In the genomic region with DNA sequence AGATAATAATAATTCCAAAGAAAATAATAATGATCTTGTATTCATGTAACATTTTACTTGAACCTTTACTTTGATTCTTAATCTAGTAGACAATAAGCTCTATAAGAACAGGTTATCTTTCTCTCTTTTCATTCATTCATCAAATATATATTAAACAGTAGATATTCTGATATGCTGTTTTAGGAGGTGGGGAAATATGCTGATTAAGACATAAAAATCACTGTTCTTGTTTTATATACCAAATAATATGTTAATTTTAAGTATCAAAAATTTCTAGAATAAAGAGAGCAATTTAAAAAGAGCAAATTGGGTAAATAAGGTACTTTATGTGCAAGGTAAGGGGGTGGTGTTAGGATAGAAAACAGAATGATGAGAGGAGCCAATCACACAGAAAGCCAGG, we compare ENCODE assay signal across 31 cellular contexts.
"Had no signal": no experiment of that assay in that cellular context is flagged by ENCODE, and none has a peak within 500 bp of the region (broad histone marks: within the 10 kb centered on the region; RNA-seq: fewer than 3 reads in every experiment).

No MANE protein-coding gene starts in this region.

- H3K36me3 ChIP-seq: neural progenitor cell, ovary, spleen, thoracic aorta, thyroid gland, tibial nerve, upper lobe of left lung, vagina had no signal

- H3K27ac Mint-ChIP-seq: natural killer cell; nephron; neural progenitor cell; progenitor cell of endocrine pancreas; stimulated activated memory B cell treated with anti-CD40 and anti-IgM and Interleukin-4, amounts not matched to agents 10 μg/mL and 1 μg/mL and 100 μg/mL, for 72 hours; stimulated activated naive CD8-positive, alpha-beta T cell treated with anti-CD3 and anti-CD28 coated beads, Interleukin-15, amount 100 ng/mL, for 72 hours had no signal

- H3K27me3 ChIP-seq: neural progenitor cell, ovary, spleen, thyroid gland, tibial nerve, upper lobe of left lung, vagina had no signal

- DNase-seq: natural killer cell; occipital lobe; ovary; posterior cingulate gyrus; psoas muscle; right cardiac atrium; spleen; stimulated activated CD4-positive, alpha-beta T cell treated with anti-CD3 and anti-CD28 coated beads, Interleukin-12 subunit alpha, Interleukin-12 subunit beta, amount 100 ng/mL, for 4 hours; stimulated activated CD4-positive, alpha-beta T cell treated with anti-CD3 and anti-CD28 coated beads, Interleukin-1b, Interleukin-23, amount 100 ng/mL, for 48 hours; stimulated activated CD4-positive, alpha-beta T cell treated with anti-CD3 and anti-CD28 coated beads, Interleukin-4, amount 100 ng/mL, for 1 hour; stimulated activated CD4-positive, alpha-beta T cell treated with anti-CD3 and anti-CD28 coated beads, Interleukin-4, amount 100 ng/mL, for 4 hours; stimulated activated CD8-positive, alpha-beta memory T cell treated with anti-CD3 and anti-CD28 coated beads, Interleukin-4, amount 100 ng/mL, for 48 hours; stimulated activated naive CD4-positive, alpha-beta T cell; stimulated activated naive CD8-positive, alpha-beta T cell treated with anti-CD3 and anti-CD28 coated beads, Interleukin-15, amount 100 ng/mL, for 72 hours; stimulated activated naive CD8-positive, alpha-beta T cell treated with anti-CD3 and anti-CD28 coated beads, Interleukin-15, Interleukin-2, amounts not matched to agents 100 U/mL and 50 U/mL, for 24 hours; substantia nigra; thyroid gland; trophoblast cell; upper lobe of left lung had no signal

- H3K4me1 Mint-ChIP-seq: natural killer cell; nephron; stimulated activated memory B cell treated with anti-CD40 and anti-IgM and Interleukin-4, amounts not matched to agents 10 μg/mL and 1 μg/mL and 100 μg/mL, for 72 hours; stimulated activated naive CD8-positive, alpha-beta T cell treated with anti-CD3 and anti-CD28 coated beads, Interleukin-15, amount 100 ng/mL, for 72 hours had no signal

- H3K4me3 Mint-ChIP-seq: natural killer cell; nephron; neural progenitor cell; stimulated activated memory B cell treated with anti-CD40 and anti-IgM and Interleukin-4, amounts not matched to agents 10 μg/mL and 1 μg/mL and 100 μg/mL, for 72 hours; stimulated activated naive CD8-positive, alpha-beta T cell treated with anti-CD3 and anti-CD28 coated beads, Interleukin-15, amount 100 ng/mL, for 72 hours had no signal

- H3K36me3 Mint-ChIP-seq: neural progenitor cell; stimulated activated memory B cell treated with anti-CD40 and anti-IgM and Interleukin-4, amounts not matched to agents 10 μg/mL and 1 μg/mL and 100 μg/mL, for 72 hours had no signal

- FAIRE-seq: urothelium cell line had no signal

- H3K4me1 ChIP-seq: neural progenitor cell, parathyroid adenoma, psoas muscle, spleen, thyroid gland, tibial nerve, upper lobe of left lung, vagina had no signal

- H3K9ac ChIP-seq: neural progenitor cell, parathyroid adenoma had no signal

- H3K4me3 ChIP-seq: neural progenitor cell, ovary, psoas muscle, skin epidermis, smooth muscle cell, spleen, thoracic aorta, thyroid gland, tibial nerve, upper lobe of left lung, vagina had no signal

- H2AFZ ChIP-seq: neural progenitor cell, parathyroid adenoma had no signal

- H3K4me2 ChIP-seq: neural progenitor cell, smooth muscle cell had no signal

- H3K27ac ChIP-seq: neural progenitor cell, ovary, parathyroid adenoma, psoas muscle, skin epidermis, spleen, thoracic aorta, thyroid gland, tibial nerve, upper lobe of left lung, vagina had no signal

- H3K27me3 Mint-ChIP-seq: progenitor cell of endocrine pancreas; stimulated activated memory B cell treated with anti-CD40 and anti-IgM and Interleukin-4, amounts not matched to agents 10 μg/mL and 1 μg/mL and 100 μg/mL, for 72 hours; stimulated activated naive CD8-positive, alpha-beta T cell treated with anti-CD3 and anti-CD28 coated beads, Interleukin-15, amount 100 ng/mL, for 72 hours had no signal

- H3K79me2 ChIP-seq: parathyroid adenoma had no signal

- ATAC-seq: natural killer cell; psoas muscle; right cardiac atrium; sciatic nerve; stimulated activated memory B cell treated with anti-CD40 and anti-IgM and Interleukin-4, amounts not matched to agents 10 μg/mL and 1 μg/mL and 100 μg/mL, for 72 hours; stimulated activated naive CD8-positive, alpha-beta T cell treated with anti-CD3 and anti-CD28 coated beads, Interleukin-15, amount 100 ng/mL, for 72 hours; stimulated activated naive CD8-positive, alpha-beta T cell treated with anti-CD3 and anti-CD28 coated beads, Interleukin-15, Interleukin-2, amounts not matched to agents 100 U/mL and 50 U/mL, for 24 hours had no signal

- H3K9me3 ChIP-seq: ovary, psoas muscle, thoracic aorta, thyroid gland, vagina had no signal

- H3K9me3 Mint-ChIP-seq: nephron had no signal
